1 cellular context compared by ENCODE assay signal in genomic region chr16:67901734-67902133, GRCh38.
TF ChIP-seq lines count a peak whose summit lies in the region.

No MANE protein-coding gene starts in this region.

TF ChIP-seq in HepG2, 621 proteins besides CTCF, POLR2A, EP300 and RAD21 (continued from another document):
- TF ChIP-seq HINFP (CRISPR knock-in tag; IDR thresholded peaks at IDR 0.05; ENCODE audit: low read depth) (0 out of 2 replicates have a peak, but pooled peaks have one; percentile 12), MXD4 (CRISPR knock-in tag; IDR thresholded peaks at IDR 0.05) (no peak), MLX (CRISPR knock-in tag; IDR thresholded peaks at IDR 0.05) (no peak), IRX3 (CRISPR knock-in tag; IDR thresholded peaks at IDR 0.05; ENCODE audit: borderline replicate concordance, low read depth) (no peak), ZFX (CRISPR knock-in tag; IDR thresholded peaks at IDR 0.05; ENCODE audit: low read depth) (0 out of 2 replicates have a peak, but pooled peaks have one; percentile 17), SALL1 (CRISPR knock-in tag; IDR thresholded peaks at IDR 0.05) (no peak), ZNF629 (CRISPR knock-in tag; conservative IDR thresholded peaks at IDR 0.05) (no peak), ZMYM2 (CRISPR knock-in tag; IDR thresholded peaks at IDR 0.05) (peak; percentile 56; the same call in 1 of the 2 replicates), EHMT2 (IDR thresholded peaks at IDR 0.05; ENCODE audit: borderline replicate concordance, low read depth, low read length) (no peak), SP140L (CRISPR knock-in tag; IDR thresholded peaks at IDR 0.05; ENCODE audit: borderline replicate concordance) (no peak), HNRNPL (IDR thresholded peaks at IDR 0.05; ENCODE audit: low read depth, low read length) (no peak), HNF4A (CRISPR knock-in tag; IDR thresholded peaks at IDR 0.05) (peak; percentile 68), ATF5 (CRISPR knock-in tag; IDR thresholded peaks at IDR 0.05; ENCODE audit: low read depth) (no peak), ZSCAN31 (CRISPR knock-in tag; IDR thresholded peaks at IDR 0.05; ENCODE audit: low read depth) (no peak), ZNF674 (CRISPR knock-in tag; IDR thresholded peaks at IDR 0.05; ENCODE audit: low read depth) (no peak), ZNF687 (CRISPR knock-in tag; IDR thresholded peaks at IDR 0.05) (peak; percentile 20; the same call in 1 of the 2 replicates), RFX5 (IDR thresholded peaks at IDR 0.05; ENCODE audit: low read depth, low read length) (no peak), ZMYM3 (CRISPR knock-in tag; IDR thresholded peaks at IDR 0.05) (peak; percentile 78), NFAT5 (CRISPR knock-in tag; IDR thresholded peaks at IDR 0.05) (no peak), CREB1 (IDR thresholded peaks at IDR 0.05) (no peak), CREB1 (CRISPR knock-in tag; IDR thresholded peaks at IDR 0.05) (peak; percentile 42; the same call in 1 of the 2 replicates), ZNF451 (CRISPR knock-in tag; IDR thresholded peaks at IDR 0.05) (no peak), MBNL3 (CRISPR knock-in tag; conservative IDR thresholded peaks at IDR 0.05) (no peak), ZHX1 (CRISPR knock-in tag; IDR thresholded peaks at IDR 0.05; ENCODE audit: low read depth) (no peak), ZNF768 (CRISPR knock-in tag; IDR thresholded peaks at IDR 0.05) (no peak), SOX6 (IDR thresholded peaks at IDR 0.05) (no peak), SOX6 (CRISPR knock-in tag; IDR thresholded peaks at IDR 0.05) (peak; percentile 35; the same call in 1 of the 2 replicates)
